11 cellular contexts compared by ENCODE assay signal in the genomic region with DNA sequence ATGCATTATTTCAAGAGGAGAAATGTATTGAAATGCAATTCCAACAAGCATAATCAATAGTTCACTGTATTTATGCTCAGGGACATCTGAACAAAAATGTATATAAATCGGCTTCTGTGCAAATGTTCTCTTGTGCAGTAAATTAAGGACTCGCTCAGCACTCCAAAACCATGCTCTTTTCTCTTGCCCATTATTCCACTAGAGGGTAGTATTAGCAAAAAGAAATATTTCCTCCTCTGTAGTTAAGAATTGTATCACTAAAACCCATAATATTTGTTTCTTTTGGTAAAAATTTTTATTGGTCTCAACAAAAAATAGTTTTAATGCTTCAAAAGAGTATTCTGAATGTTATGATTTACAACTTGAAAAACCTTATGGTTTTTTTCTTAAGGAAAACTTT.
DNase-seq lines count a peak whose midpoint lies in the region; ATAC-seq, FAIRE-seq and TF ChIP-seq lines count a peak whose summit lies in the region.
"Had no signal": no experiment of that assay in that cellular context is flagged by ENCODE, and none has a peak within 500 bp of the region (broad histone marks: within the 10 kb centered on the region; RNA-seq: fewer than 3 reads in every experiment).

No MANE protein-coding gene starts in this region.

- no peak overlapping the region for H3K27ac ChIP-seq in GM12878 (ENCODE audit: control insufficient read depth, insufficient read depth)
- no peak overlapping the region for H3K27ac ChIP-seq in pancreas

- POLR2A ChIA-PET in GM12878 (lab: Charles Lee), result no interaction called here

- BruUV-seq in GM12878 (replicated peaks; lab: Mats Ljungman, UMichigan), result no TSS peak

- in situ Hi-C loops in GM12878 (cut with MboI), result no loop called here

- no peak overlapping the region for H2AFZ ChIP-seq in GM12878 (ENCODE audit: control insufficient read depth, low read depth, low read length)

- SMC1A ChIA-PET in GM12878 (lab: Charles Lee; ENCODE audit: uncharacterized antibody, unreplicated experiment), result interaction anchor here (0.6 to 4.6 kb wide), 8 partner anchors 10 to 1122 kb away, joined by 3 to 38 read pairs (median 3); no protein-coding TSS in a partner anchor

- H3K4me1 ChIP-seq in GM12878 (ENCODE audit: control insufficient read depth, insufficient read depth, low read length) (no peaks in the 10 kb centered on the region), pancreas (no peaks in the 10 kb centered on the region)

- no peak overlapping the region for H3K9ac ChIP-seq in GM12878 (ENCODE audit: control insufficient read depth, insufficient read depth, low read length)

- FAIRE-seq in GM12878 (lab: Jason Lieb, UNC) (no peak), GM12892 (lab: Jason Lieb, UNC) (no peak), pancreas (lab: Jason Lieb, UNC) (no peak)
- FAIRE-seq: HTR-8/SVneo had no signal

- H3K36me3 ChIP-seq in GM12878 (ENCODE audit: control insufficient read depth in 2 of 2, insufficient read depth in 2 of 2, low read length in 1 of 2) (no peaks in the 10 kb centered on the region), pancreas (no peaks in the 10 kb centered on the region)

- 0% methylated on average over 2 of the region's 2 CpGs for WGBS in GM12878 (ENCODE audit: insufficient coverage, insufficient replicate concordance, low lambda C conversion rate, missing lambda C conversion rate)
- 49 to 51% methylated on average over 2 of the region's 2 CpGs for WGBS in pancreas, 2 donors

- peak; percentile 20 for TF ChIP-seq CTCF in NB4 (IDR thresholded peaks at IDR 0.05; ENCODE audit: low read depth, low read length)
- no peak; a peak in 1 of 6 replicates for TF ChIP-seq CTCF in GM12878 (IDR thresholded peaks at IDR 0.05 in 2 of 3, conservative IDR thresholded peaks at IDR 0.05 in 1 of 3; ENCODE audit: control insufficient read depth in 2 of 3, extremely low read depth in 1 of 3, insufficient read depth in 1 of 3, low read depth in 3 of 3, low read length in 3 of 3)
- TF ChIP-seq CTCF in mesothelial cell of epicardium (IDR thresholded peaks at IDR 0.05; ENCODE audit: unreplicated experiment), result peak; percentile 44
- TF ChIP-seq CTCF in pancreas (IDR thresholded peaks at IDR 0.05), result no peak

- H3K9me3 ChIP-seq in GM12878 (replicated peaks; ENCODE audit: control insufficient read depth, insufficient read depth, low read length), result no peaks in the 10 kb centered on the region
- no peaks in the 10 kb centered on the region for H3K9me3 ChIP-seq in pancreas

- H3K4me1 Mint-ChIP-seq in mesothelial cell of epicardium, result peaks cover 35% of the 10 kb centered on the region
- H3K4me1 Mint-ChIP-seq: activated naive CD4-positive, alpha-beta T cell treated with anti-CD3 and anti-CD28 coated beads, Interleukin-2, amount 10 ng/mL, durations not matched to agents 7 days and 5 days had no signal

- CTCF ChIA-PET in GM12878 (lab: Yijun Ruan, JAX), result interaction anchor here (0.6 to 3.0 kb wide), 10 partner anchors 9 to 1180 kb away, joined by 3 to 19 read pairs (median 4); partner anchors contain the start of gene PCDH15

- no peak overlapping the region for H3K27ac Mint-ChIP-seq in mesothelial cell of epicardium
- H3K27ac Mint-ChIP-seq: activated naive CD4-positive, alpha-beta T cell treated with anti-CD3 and anti-CD28 coated beads, Interleukin-2, amount 10 ng/mL, durations not matched to agents 7 days and 5 days had no signal

- TF ChIP-seq POLR2A in NB4 (IDR thresholded peaks at IDR 0.05; ENCODE audit: extremely low read depth, insufficient read length), result no peak
- no peak for TF ChIP-seq POLR2A in GM12878 (IDR thresholded peaks at IDR 0.05; ENCODE audit: low read depth, low read length)
- TF ChIP-seq POLR2A in GM12892 (IDR thresholded peaks at IDR 0.05; ENCODE audit: low read depth, low read length), result no peak

- no peaks in the 10 kb centered on the region for H4K20me1 ChIP-seq in GM12878 (ENCODE audit: control insufficient read depth, insufficient read depth)

- H3K27me3 Mint-ChIP-seq in mesothelial cell of epicardium (ENCODE audit: low read depth), result no peaks in the 10 kb centered on the region
- H3K27me3 Mint-ChIP-seq: activated naive CD4-positive, alpha-beta T cell treated with anti-CD3 and anti-CD28 coated beads, Interleukin-2, amount 10 ng/mL, durations not matched to agents 7 days and 5 days had no signal

- TF ChIP-seq EP300 in GM12878 (IDR thresholded peaks at IDR 0.05; ENCODE audit: borderline replicate concordance in 1 of 2, control insufficient read depth in 1 of 2, low read depth in 2 of 2, low read length in 2 of 2), result no peak

- DNase-seq in DMS53 (lab: John Stamatoyannopoulos, UW) (peak; percentile 61), NB4 (ENCODE audit: low read depth) (peak; percentile 11), GM12878 (ENCODE audit: low read depth, low spot score) (no peak), mesothelial cell of epicardium (ENCODE audit: low spot score in 2 of 2, unreplicated experiment in 2 of 2) (no peak), NCI-H1930 (lab: John Stamatoyannopoulos, UW) (no peak), RPMI8226 (no peak), GM12892 (ENCODE audit: insufficient read length) (no peak), pancreas (no peak)
- DNase-seq: activated naive CD4-positive, alpha-beta T cell treated with anti-CD3 and anti-CD28 coated beads, Interleukin-2, amount 10 ng/mL, durations not matched to agents 7 days and 5 days; NCI-H526 had no signal

- peak; percentile 59; the same call in 2 of the 3 replicates for ATAC-seq in GM12878
- ATAC-seq in pancreas, result no peak

- H3K36me3 Mint-ChIP-seq in mesothelial cell of epicardium, result peaks cover 6% of the 10 kb centered on the region
- H3K36me3 Mint-ChIP-seq: activated naive CD4-positive, alpha-beta T cell treated with anti-CD3 and anti-CD28 coated beads, Interleukin-2, amount 10 ng/mL, durations not matched to agents 7 days and 5 days had no signal

- peak; percentile 54; the same call in 1 of the 2 replicates for TF ChIP-seq RAD21 in GM12878 (IDR thresholded peaks at IDR 0.05; ENCODE audit: insufficient read depth, low read depth, low read length)

- H3K9me3 Mint-ChIP-seq in mesothelial cell of epicardium, result peaks cover 15% of the 10 kb centered on the region

- no peak overlapping the region for H3K4me3 Mint-ChIP-seq in mesothelial cell of epicardium
- H3K4me3 Mint-ChIP-seq: activated naive CD4-positive, alpha-beta T cell treated with anti-CD3 and anti-CD28 coated beads, Interleukin-2, amount 10 ng/mL, durations not matched to agents 7 days and 5 days had no signal

- intact Hi-C loops in GM12878 (cut with micrococcal nuclease; ENCODE audit: unreplicated experiment), result loop anchor here (2.0 kb wide), 1 partner anchor 405 kb away; no protein-coding TSS in a partner anchor
- intact Hi-C loops in pancreas (cut with DNase I), result no loop called here

- H3K4me2 ChIP-seq in GM12878 (ENCODE audit: control insufficient read depth, insufficient read depth), result no peak overlapping the region

- H3K79me2 ChIP-seq in GM12878 (ENCODE audit: control insufficient read depth, insufficient read depth, low read length), result no peaks in the 10 kb centered on the region

- H3K4me3 ChIP-seq in NB4 (ENCODE audit: low read depth, low read length), result no peak overlapping the region
- no peak overlapping the region for H3K4me3 ChIP-seq in GM12878
- no peak overlapping the region for H3K4me3 ChIP-seq in pancreas

- H3K27me3 ChIP-seq in GM12878 (replicated peaks in 1 of 2; ENCODE audit: control insufficient read depth in 2 of 2, insufficient read depth in 2 of 2, low read length in 1 of 2) (no peaks in the 10 kb centered on the region), pancreas (no peaks in the 10 kb centered on the region)

- RAD21 ChIA-PET in GM12878 (lab: Charles Lee; ENCODE audit: unreplicated experiment), result interaction anchor here (1.3 to 2.0 kb wide), 2 partner anchors 135 to 405 kb away, joined by 5 to 23 read pairs; no protein-coding TSS in a partner anchor

TF ChIP-seq in GM12878, 131 proteins besides CTCF, POLR2A, EP300 and RAD21:
- TF ChIP-seq ZNF384 (IDR thresholded peaks at IDR 0.05; ENCODE audit: borderline replicate concordance, low read depth, low read length), result no peak
- TF ChIP-seq SMARCA5 (IDR thresholded peaks at IDR 0.05), result peak; percentile 25; the same call in 1 of the 2 replicates
- peak; percentile 13; the same call in 1 of the 2 replicates for TF ChIP-seq SMC3 (IDR thresholded peaks at IDR 0.05; ENCODE audit: borderline replicate concordance, low read length)

Comparison
In these comparisons a context has a peak if more than half of its experiments do, and no peak if none do; other contexts are left out.
1. DNase-seq: peak in DMS53 (single experiment) and NB4 (single experiment); none in GM12878 (single experiment), mesothelial cell of epicardium (0 of 2), NCI-H1930 (0 of 2), RPMI8226 (single experiment), GM12892 (single experiment) and pancreas (0 of 6).
2. CTCF ChIP-seq: peak in NB4 (single experiment) and mesothelial cell of epicardium (single experiment); none in GM12878 (0 of 3) and pancreas (0 of 4).